In genomic region chr6:147347179-147347881, GRCh38 we compare ENCODE assay signal across 26 cellular contexts.
"Had no signal": no experiment of that assay in that cellular context is flagged by ENCODE, and none has a peak within 500 bp of the region (broad histone marks: within the 10 kb centered on the region; RNA-seq: fewer than 3 reads in every experiment).

No MANE protein-coding gene starts in this region.

- H3K27ac ChIP-seq: colonic mucosa, epithelial cell of prostate, esophagus squamous epithelium, gastrocnemius medialis, hepatocyte, left lung, lower lobe of right lung had no signal

- FAIRE-seq: endometrium had no signal

- ATAC-seq: effector memory CD8-positive, alpha-beta T cell; esophagus mucosa; gastrocnemius medialis; left cardiac atrium; left lung; left ventricle myocardium superior; lower lobe of right lung; naive thymus-derived CD4-positive, alpha-beta T cell had no signal

- H3K4me1 Mint-ChIP-seq: endodermal cell; immature natural killer cell; memory B cell; naive thymus-derived CD4-positive, alpha-beta T cell had no signal

- H3K4me3 Mint-ChIP-seq: dendritic cell treated with granulocyte-macrophage colony-stimulating factor and Interleukin-4, amounts not matched to agents 40 ng/mL and 50 ng/mL, for 4 days; effector memory CD8-positive, alpha-beta T cell; endodermal cell; immature natural killer cell; memory B cell; naive thymus-derived CD4-positive, alpha-beta T cell had no signal

- H3K27me3 Mint-ChIP-seq: dendritic cell treated with granulocyte-macrophage colony-stimulating factor and Interleukin-4, amounts not matched to agents 40 ng/mL and 50 ng/mL, for 4 days; effector memory CD8-positive, alpha-beta T cell; memory B cell; naive thymus-derived CD4-positive, alpha-beta T cell had no signal

- H3K36me3 ChIP-seq: colonic mucosa, gastrocnemius medialis had no signal

- H3K27me3 ChIP-seq: colonic mucosa, esophagus squamous epithelium, gastrocnemius medialis, hepatocyte, left lung had no signal

- H3K27ac Mint-ChIP-seq: dendritic cell treated with granulocyte-macrophage colony-stimulating factor and Interleukin-4, amounts not matched to agents 40 ng/mL and 50 ng/mL, for 4 days; effector memory CD8-positive, alpha-beta T cell; endodermal cell; immature natural killer cell; memory B cell; naive thymus-derived CD4-positive, alpha-beta T cell had no signal

- H3K79me2 ChIP-seq: hepatocyte had no signal

- H3K4me2 ChIP-seq: hepatocyte had no signal

- DNase-seq: colonic mucosa; cortex of kidney; effector CD8-positive, alpha-beta T cell; effector memory CD8-positive, alpha-beta T cell; endodermal cell; erythroblast; esophagus squamous epithelium; foreskin fibroblast; foreskin melanocyte; gastrocnemius medialis; glutamatergic neuron; head of caudate nucleus; hypothalamus; immature natural killer cell; left cardiac atrium; left lung; left ventricle myocardium superior; lower lobe of right lung; midbrain; naive thymus-derived CD4-positive, alpha-beta T cell had no signal

- H2AFZ ChIP-seq: hepatocyte had no signal

- H3K9me3 ChIP-seq: colonic mucosa, esophagus squamous epithelium, gastrocnemius medialis, left lung, lower lobe of right lung had no signal

- H3K4me3 ChIP-seq: colonic mucosa, esophagus squamous epithelium, gastrocnemius medialis, hepatocyte, left lung, lower lobe of right lung had no signal

- H3K9me3 Mint-ChIP-seq: dendritic cell treated with granulocyte-macrophage colony-stimulating factor and Interleukin-4, amounts not matched to agents 40 ng/mL and 50 ng/mL, for 4 days; effector memory CD8-positive, alpha-beta T cell; endodermal cell; immature natural killer cell; memory B cell; naive thymus-derived CD4-positive, alpha-beta T cell had no signal

- H3K4me1 ChIP-seq: colonic mucosa, esophagus squamous epithelium, gastrocnemius medialis, left lung, lower lobe of right lung had no signal
